In genomic region chr1:234495231-234495990, GRCh38 we compare ENCODE assay signal across 8 cellular contexts. TPM values are rescaled to one million over a fixed set of nuclear protein-coding genes. Genes with fewer than 3 reads are reported as not detected.
DNase-seq lines count a peak whose midpoint lies in the region; ATAC-seq and TF ChIP-seq lines count a peak whose summit lies in the region.

No MANE protein-coding gene starts in this region.

- WGBS in spleen, 5 donors, result 42 to 67% (median 53%) methylated on average over 7 of the region's 7 CpGs

- H3K4me1 ChIP-seq in OCI-LY3 (ENCODE audit: low read length), result peaks cover 58% of the 10 kb centered on the region
- H3K4me1 ChIP-seq in spleen, result peaks cover 6 to 27% (median 23%) of the 10 kb centered on the region in 6 donors
- H3K4me1 ChIP-seq in colonic mucosa, result no peaks in the 10 kb centered on the region

- intact Hi-C loops in spleen (cut with DNase I; ENCODE audit: low total_unique reads), result loop anchor here (5.0 kb wide), 1 partner anchor 102 kb away; no protein-coding TSS in a partner anchor
- intact Hi-C loops in CD4-positive, alpha-beta T cell (cut with DNase I, micrococcal nuclease), result loop anchor here in 1 of 2 experiments (5.0 to 10.0 kb wide), 3 partner anchors 197 to 922 kb away; no protein-coding TSS in a partner anchor
- intact Hi-C loops in colonic mucosa (cut with DNase I), result loop anchor here (10.0 kb wide), 1 partner anchor 489 kb away; no protein-coding TSS in a partner anchor

- ATAC-seq in CD4-positive, alpha-beta T cell (ENCODE audit: poor library complexity), result no peak

- peaks cover 3% of the 10 kb centered on the region; the same call in 1 of the 2 replicates for H3K27me3 Mint-ChIP-seq in HFFc6 (ENCODE audit: insufficient read depth)
- no peaks in the 10 kb centered on the region for H3K27me3 Mint-ChIP-seq in CD4-positive, alpha-beta T cell

- H3K9ac ChIP-seq in OCI-LY3 (ENCODE audit: low read length) (peak overlapping the region; percentile 26; the same call in 1 of the 2 replicates), colonic mucosa (ENCODE audit: low read depth in 2 of 2, low read length in 2 of 2) (no peak overlapping the region)

- CTCF ChIA-PET in CD4-positive, alpha-beta T cell (lab: Charles Lee), result interaction anchor here (0.8 to 2.6 kb wide), 3 partner anchors 8 to 588 kb away, joined by 3 to 17 read pairs (median 3); no protein-coding TSS in a partner anchor

- no peak for TF ChIP-seq POLR2A in spleen (IDR thresholded peaks at IDR 0.05)

- H3K9me3 ChIP-seq in OCI-LY3 (ENCODE audit: insufficient read depth, low read length) (no peaks in the 10 kb centered on the region), spleen (no peaks in the 10 kb centered on the region), colonic mucosa (no peaks in the 10 kb centered on the region)
- no peaks in the 10 kb centered on the region for H3K9me3 ChIP-seq in CD4-positive, alpha-beta T cell (ENCODE audit: control insufficient read depth, low read length)

- no peaks in the 10 kb centered on the region for H3K36me3 ChIP-seq in OCI-LY3 (replicated peaks; ENCODE audit: low read depth, low read length)
- no peaks in the 10 kb centered on the region for H3K36me3 ChIP-seq in spleen
- no peaks in the 10 kb centered on the region for H3K36me3 ChIP-seq in colonic mucosa

- POLR2A ChIA-PET in CD4-positive, alpha-beta T cell (lab: Charles Lee), result no interaction called here

- H3K79me2 ChIP-seq in OCI-LY3 (ENCODE audit: low read length), result no peaks in the 10 kb centered on the region

- no peaks in the 10 kb centered on the region for H4K20me1 ChIP-seq in OCI-LY3 (ENCODE audit: insufficient read depth, low read length)

- peak overlapping the region; percentile 70 for H3K4me2 ChIP-seq in OCI-LY3 (ENCODE audit: low read length)

- peak; percentile 49 for DNase-seq in activated CD8-positive, alpha-beta memory T cell treated with anti-CD3 and anti-CD28 coated beads, Interleukin-2, amount 50 U/mL, for 48 hours
- DNase-seq in activated CD8-positive, alpha-beta memory T cell treated with anti-CD3 and anti-CD28 coated beads for 24 hours, result no peak
- peak; percentile 97 for DNase-seq in HFFc6
- DNase-seq in foreskin fibroblast, result peak; percentile 84 to 88
- no peak for DNase-seq in spleen
- no peak for DNase-seq in CD4-positive, alpha-beta T cell
- DNase-seq in colonic mucosa, result no peak

- no peaks in the 10 kb centered on the region for H3K9me3 Mint-ChIP-seq in HFFc6
- no peaks in the 10 kb centered on the region for H3K9me3 Mint-ChIP-seq in CD4-positive, alpha-beta T cell

- TF ChIP-seq CTCF in HFFc6 (IDR thresholded peaks at IDR 0.05) (no peak), OCI-LY3 (IDR thresholded peaks at IDR 0.05; ENCODE audit: low read depth, low read length) (no peak), foreskin fibroblast (IDR thresholded peaks at IDR 0.05; ENCODE audit: low read depth, low read length) (no peak), spleen (IDR thresholded peaks at IDR 0.05 in 8 of 11, conservative IDR thresholded peaks at IDR 0.05 in 3 of 11) (no peak), colonic mucosa (IDR thresholded peaks at IDR 0.05) (no peak)
- no peak for TF ChIP-seq CTCF in CD4-positive, alpha-beta T cell (IDR thresholded peaks at IDR 0.05)

- H3K4me1 Mint-ChIP-seq in HFFc6 (ENCODE audit: low read depth), result peaks cover 63% of the 10 kb centered on the region
- peaks cover 19% of the 10 kb centered on the region for H3K4me1 Mint-ChIP-seq in CD4-positive, alpha-beta T cell (ENCODE audit: low read depth)

- H2AFZ ChIP-seq in OCI-LY3 (ENCODE audit: low read depth, low read length), result peak overlapping the region; percentile 10; the same call in 1 of the 2 replicates

- peaks cover 44% of the 10 kb centered on the region for H3K27me3 ChIP-seq in OCI-LY3 (ENCODE audit: low read depth, low read length)
- H3K27me3 ChIP-seq in spleen (replicated peaks in 1 of 7), result no peaks in the 10 kb centered on the region
- no peaks in the 10 kb centered on the region for H3K27me3 ChIP-seq in CD4-positive, alpha-beta T cell (ENCODE audit: control insufficient read depth, insufficient read depth, low read length)
- H3K27me3 ChIP-seq in colonic mucosa, result no peaks in the 10 kb centered on the region

- H3K36me3 Mint-ChIP-seq in HFFc6 (ENCODE audit: low read depth), result no peaks in the 10 kb centered on the region
- H3K36me3 Mint-ChIP-seq in CD4-positive, alpha-beta T cell (ENCODE audit: low read depth), result no peaks in the 10 kb centered on the region

- peak overlapping the region; percentile 84 for H3K4me3 Mint-ChIP-seq in HFFc6
- no peak overlapping the region for H3K4me3 Mint-ChIP-seq in CD4-positive, alpha-beta T cell

- H3K27ac Mint-ChIP-seq in HFFc6, result peak overlapping the region; percentile 99
- H3K27ac Mint-ChIP-seq in CD4-positive, alpha-beta T cell, result no peak overlapping the region

- H3K4me3 ChIP-seq in OCI-LY3 (ENCODE audit: low read length), result peak overlapping the region; percentile 27
- peak overlapping the region in 1 of 2 donors; percentile 24 for H3K4me3 ChIP-seq in foreskin fibroblast (ENCODE audit: low read depth in 1 of 2, low read length in 2 of 2)
- H3K4me3 ChIP-seq in spleen, result no peak overlapping the region
- no peak overlapping the region for H3K4me3 ChIP-seq in colonic mucosa

- H3K27ac ChIP-seq in OCI-LY3 (ENCODE audit: low read length) (peak overlapping the region; percentile 58), spleen (no peak overlapping the region), colonic mucosa (no peak overlapping the region)
- no peak overlapping the region for H3K27ac ChIP-seq in CD4-positive, alpha-beta T cell (ENCODE audit: low read depth, low read length)

RNA-seq across cellular contexts. Expression of gene TARBP1, which starts 16.4 kb away (rescaled TPM):
- 10 to 100 TPM in 4 of 6 experiments, 1 to 10 TPM in 2; 8.1 to 12.8 (median 11.0) TPM for total RNA-seq in HFFc6 (2021; fragmentation: NEBNext Ultra II Directional; extraction: Animal tissue kit (Norgen Biotek cat#: 25700))
- total RNA-seq in spleen, result 10 to 100 TPM; 27.1 to 41.7 (median 38.9) TPM
- polyA plus RNA-seq in spleen, result 10 to 100 TPM; 41.1 to 99.7 (median 50.1) TPM
- total RNA-seq in CD4-positive, alpha-beta T cell, result 10 to 100 TPM; 38.4 to 40.9 TPM
- 10 to 100 TPM; 19.6 to 23.1 TPM for total RNA-seq in colonic mucosa

Comparison
In these comparisons a context has a peak if more than half of its experiments do, and no peak if none do; other contexts are left out.
1. DNase-seq: peak in activated CD8-positive, alpha-beta memory T cell treated with anti-CD3 and anti-CD28 coated beads, Interleukin-2, amount 50 U/mL, for 48 hours (single experiment), HFFc6 (single experiment) and foreskin fibroblast (2 of 2); none in activated CD8-positive, alpha-beta memory T cell treated with anti-CD3 and anti-CD28 coated beads for 24 hours (single experiment), spleen (single experiment), CD4-positive, alpha-beta T cell (0 of 10) and colonic mucosa (single experiment).